Comparison of ENCODE assay signal across 16 cellular contexts in the genomic region with DNA sequence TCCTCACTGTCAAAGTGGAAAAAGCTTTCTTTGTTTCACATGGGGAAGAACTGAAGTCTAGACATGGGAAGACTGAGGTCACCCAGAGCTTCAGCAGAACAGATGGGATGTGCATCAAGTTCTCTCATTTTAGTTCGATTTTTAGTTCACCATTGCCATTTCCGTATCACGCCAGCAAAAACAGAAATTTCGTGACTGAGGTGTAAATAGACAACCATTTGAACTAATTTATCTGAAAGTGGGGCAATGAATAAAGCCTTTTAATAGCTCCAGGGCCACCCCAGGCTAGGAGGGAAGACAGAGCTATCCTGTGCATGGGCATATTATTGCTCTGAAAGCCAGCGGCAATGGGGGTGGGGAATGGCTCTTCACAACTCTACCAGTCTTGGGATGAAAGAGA.
DNase-seq lines count a peak whose midpoint lies in the region; ATAC-seq lines count a peak whose summit lies in the region.
"Had no signal": no experiment of that assay in that cellular context is flagged by ENCODE, and none has a peak within 500 bp of the region (broad histone marks: within the 10 kb centered on the region; RNA-seq: fewer than 3 reads in every experiment).

No MANE protein-coding gene starts in this region.

- DNase-seq in RPMI7951 (ENCODE audit: low read depth) = peak; percentile 53
- DNase-seq in foreskin melanocyte = peak; percentile 69
- no peak for DNase-seq in glomerular visceral epithelial cell (ENCODE audit: extremely low spot score)
- DNase-seq in NCI-H82 treated with DMSO at 0.1 percent for 48 hours (lab: John Stamatoyannopoulos, UW; ENCODE audit: unreplicated experiment) = no peak
- DNase-seq: CD4-positive, alpha-beta T cell; CD8-positive, alpha-beta memory T cell; DMS 273 treated with DMSO at 0.1 percent for 48 hours; DMS79; EL; GDM1; GM23248; H7; HCEC 1CT had no signal

- no peak overlapping the region for H3K27ac ChIP-seq in BLaER1 treated with 17β-estradiol and CSF1 and Interleukin-3, amounts not matched to agents 10 nM and 100 nM
- H3K27ac ChIP-seq: GM23248 had no signal

- peak overlapping the region in 10 of 11 experiments; percentile 14 to 67 (median 60); a peak in 17 of 22 replicates for H3K4me2 ChIP-seq in BLaER1 treated with 17β-estradiol and CSF1 and Interleukin-3, amounts not matched to agents 10 nM and 100 nM

- 0 out of 22 replicates have a peak, but pooled peaks cover 0 to 6% (median 0%) of the 10 kb centered on the region in 11 experiments for H3K9me3 ChIP-seq in BLaER1 treated with 17β-estradiol and CSF1 and Interleukin-3, amounts not matched to agents 10 nM and 100 nM (replicated peaks in 1 of 11)

- no peak overlapping the region for H3K9ac ChIP-seq in BLaER1 treated with 17β-estradiol and CSF1 and Interleukin-3, amounts not matched to agents 10 nM and 100 nM
- H3K9ac ChIP-seq: GM23248 had no signal

- no peak for ATAC-seq in HG03025 (IDR thresholded peaks at IDR 0.05; ENCODE audit: low FRiP score, unreplicated experiment)
- ATAC-seq: GM12878 had no signal

- H3K4me3 ChIP-seq in BLaER1 treated with 17β-estradiol and CSF1 and Interleukin-3, amounts not matched to agents 10 nM and 100 nM = no peak overlapping the region
- H3K4me3 ChIP-seq: GM12878, GM23248 had no signal

- H3K4me1 ChIP-seq in BLaER1 treated with 17β-estradiol and CSF1 and Interleukin-3, amounts not matched to agents 10 nM and 100 nM = peaks cover 5 to 21% (median 10%) of the 10 kb centered on the region in 10 experiments; a peak in 17 of 20 replicates

- no peaks in the 10 kb centered on the region for H3K36me3 ChIP-seq in BLaER1 treated with 17β-estradiol and CSF1 and Interleukin-3, amounts not matched to agents 10 nM and 100 nM

- H4K20me1 ChIP-seq in BLaER1 treated with 17β-estradiol and CSF1 and Interleukin-3, amounts not matched to agents 10 nM and 100 nM = no peaks in the 10 kb centered on the region

- H3K27me3 ChIP-seq in BLaER1 treated with 17β-estradiol and CSF1 and Interleukin-3, amounts not matched to agents 10 nM and 100 nM = no peaks in the 10 kb centered on the region

Comparison
In these comparisons a context has a peak if more than half of its experiments do, and no peak if none do; other contexts are left out.
1. DNase-seq: peak in RPMI7951 (single experiment) and foreskin melanocyte (single experiment); none in glomerular visceral epithelial cell (single experiment) and NCI-H82 treated with DMSO at 0.1 percent for 48 hours (single experiment).